6 cellular contexts compared by ENCODE assay signal in the genomic region with DNA sequence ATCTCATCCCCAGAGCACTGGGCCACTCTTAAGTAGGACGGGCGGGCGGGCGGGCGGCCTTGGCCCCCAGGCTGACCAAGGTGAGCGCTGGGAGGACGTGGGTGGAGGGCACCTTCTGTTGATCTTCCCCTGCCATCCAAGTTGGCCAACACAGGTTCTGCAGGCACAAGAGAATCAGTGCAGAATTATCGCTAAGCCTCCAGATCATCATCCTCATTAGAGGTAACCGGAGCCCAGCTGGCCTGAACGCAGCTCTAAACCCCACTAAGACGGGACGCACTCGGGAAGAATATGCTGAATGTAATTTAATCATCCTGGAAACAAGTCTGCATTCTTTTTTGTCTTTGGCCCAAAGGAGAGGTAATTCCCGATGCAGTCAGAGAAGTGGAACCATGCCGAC.
"Had no signal": no experiment of that assay in that cellular context is flagged by ENCODE, and none has a peak within 500 bp of the region (broad histone marks: within the 10 kb centered on the region; RNA-seq: fewer than 3 reads in every experiment).

No MANE protein-coding gene starts in this region.

- ATAC-seq: HCT116, K562 had no signal

- H3K27ac Mint-ChIP-seq: HFFc6 had no signal

- DNase-seq: GM23248, GOT3, HFFc6, IMR-90 had no signal

- H3K27ac ChIP-seq: GM23248 had no signal

- H3K4me3 Mint-ChIP-seq: HFFc6 had no signal
